Comparison of ENCODE assay signal across 1 cellular context in the genomic region with DNA sequence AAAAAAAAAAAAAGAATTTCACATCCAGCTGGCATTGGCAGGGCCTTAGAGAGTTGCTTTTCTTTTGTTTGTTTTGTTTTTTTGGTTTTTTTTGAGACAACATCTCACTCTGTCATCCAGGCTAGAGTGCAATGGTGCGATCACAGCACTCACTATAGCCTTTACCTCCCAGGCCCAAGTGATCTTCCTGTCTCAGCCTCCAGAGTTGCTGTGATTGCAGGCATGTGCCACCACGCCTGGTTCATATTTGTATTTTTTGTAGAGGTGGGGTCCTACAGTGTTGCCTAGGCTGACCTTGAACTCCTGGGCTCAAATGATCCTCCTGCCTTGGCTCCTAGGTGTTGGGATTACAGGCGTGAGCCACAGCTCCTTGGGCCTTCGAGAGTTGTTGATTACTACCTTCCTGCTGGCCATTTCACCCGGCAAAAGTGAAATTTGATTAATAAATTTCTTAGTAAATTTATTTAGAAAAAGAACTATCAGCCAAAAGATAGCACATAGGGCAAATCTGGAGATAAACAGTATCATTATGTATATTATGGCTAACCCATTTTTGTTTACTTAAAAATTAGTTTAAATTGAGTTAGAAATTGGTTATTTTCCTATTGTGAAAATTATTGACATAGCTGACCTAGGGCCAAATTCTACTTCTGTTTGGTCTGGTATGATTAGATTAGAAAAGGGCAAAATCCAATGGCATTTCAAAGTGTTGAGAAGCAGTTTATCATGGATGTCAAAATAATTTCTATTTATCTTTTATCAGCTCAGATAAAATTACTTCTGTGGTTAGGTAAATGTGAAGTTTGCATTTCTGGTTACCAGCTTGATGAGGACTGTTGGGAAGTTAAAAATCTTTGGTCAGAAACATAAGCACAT.
A peak's percentile ranks its signal among the peaks of the same experiment; 100 is the strongest.
TF ChIP-seq lines count a peak whose summit lies in the region.

No MANE protein-coding gene starts in this region.

TF ChIP-seq in K562, 482 proteins besides CTCF, POLR2A, EP300 and RAD21:
- TF ChIP-seq NR2F6 (CRISPR knock-in tag; IDR thresholded peaks at IDR 0.05): no peak
- no peak for TF ChIP-seq ZNF707 (CRISPR knock-in tag; conservative IDR thresholded peaks at IDR 0.05)
- peak; percentile 4 for TF ChIP-seq MEIS2 (IDR thresholded peaks at IDR 0.05; ENCODE audit: partially characterized antibody)
